In genomic region chr15:96353931-96354730, GRCh38 we compare ENCODE assay signal across 1 cellular context.
TF ChIP-seq lines count a peak whose summit lies in the region.

No MANE protein-coding gene starts in this region.

TF ChIP-seq in HEK293, 187 proteins besides CTCF, POLR2A, EP300 and RAD21 (continued from another document and continues in another):
- TF ChIP-seq, protein P1, sequence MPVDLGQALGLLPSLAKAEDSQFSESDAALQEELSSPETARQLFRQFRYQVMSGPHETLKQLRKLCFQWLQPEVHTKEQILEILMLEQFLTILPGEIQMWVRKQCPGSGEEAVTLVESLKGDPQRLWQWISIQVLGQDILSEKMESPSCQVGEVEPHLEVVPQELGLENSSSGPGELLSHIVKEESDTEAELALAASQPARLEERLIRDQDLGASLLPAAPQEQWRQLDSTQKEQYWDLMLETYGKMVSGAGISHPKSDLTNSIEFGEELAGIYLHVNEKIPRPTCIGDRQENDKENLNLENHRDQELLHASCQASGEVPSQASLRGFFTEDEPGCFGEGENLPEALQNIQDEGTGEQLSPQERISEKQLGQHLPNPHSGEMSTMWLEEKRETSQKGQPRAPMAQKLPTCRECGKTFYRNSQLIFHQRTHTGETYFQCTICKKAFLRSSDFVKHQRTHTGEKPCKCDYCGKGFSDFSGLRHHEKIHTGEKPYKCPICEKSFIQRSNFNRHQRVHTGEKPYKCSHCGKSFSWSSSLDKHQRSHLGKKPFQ (tag by site-specific recombination; IDR thresholded peaks at IDR 0.05), result no peak
- TF ChIP-seq ZXDB (tag by site-specific recombination; IDR thresholded peaks at IDR 0.05) (peak; percentile 27; the same call in 1 of the 2 replicates), ZBTB17 (tag by site-specific recombination; IDR thresholded peaks at IDR 0.05) (peak; percentile 48; the same call in 1 of the 2 replicates), ZBTB11 (tag by site-specific recombination; conservative IDR thresholded peaks at IDR 0.05; ENCODE audit: low read depth) (peak; percentile 77), ZNF785 (tag by site-specific recombination; IDR thresholded peaks at IDR 0.05) (peak; percentile 80), GLIS2 (tag by site-specific recombination; IDR thresholded peaks at IDR 0.05) (peak; percentile 75), ZNF664 (tag by site-specific recombination; IDR thresholded peaks at IDR 0.05) (no peak), ZNF16 (tag by site-specific recombination; IDR thresholded peaks at IDR 0.05; ENCODE audit: low read depth) (no peak), ZNF335 (tag by site-specific recombination; conservative IDR thresholded peaks at IDR 0.05) (peak; percentile 45; the same call in 1 of the 2 replicates), KLF1 (tag by site-specific recombination; IDR thresholded peaks at IDR 0.05) (0 out of 2 replicates have a peak, but pooled peaks have one; percentile 28), ZFP37 (tag by site-specific recombination; IDR thresholded peaks at IDR 0.05) (no peak), ZBTB1 (tag by site-specific recombination; IDR thresholded peaks at IDR 0.05) (no peak), ZNF433 (tag by site-specific recombination; IDR thresholded peaks at IDR 0.05; ENCODE audit: low read depth) (no peak), HOXA7 (CRISPR knock-in tag; IDR thresholded peaks at IDR 0.05; ENCODE audit: borderline replicate concordance) (no peak), HOXC10 (CRISPR knock-in tag; IDR thresholded peaks at IDR 0.05) (no peak), ZBTB26 (tag by site-specific recombination; optimal IDR thresholded peaks at IDR 0.05) (peak; percentile 73), GFI1B (tag by site-specific recombination; IDR thresholded peaks at IDR 0.05) (no peak), KLF16 (tag by site-specific recombination; IDR thresholded peaks at IDR 0.05) (0 out of 2 replicates have a peak, but pooled peaks have one; percentile 19), ZNF292 (tag by site-specific recombination; IDR thresholded peaks at IDR 0.05; ENCODE audit: borderline replicate concordance, low read depth) (no peak), ZNF146 (tag by site-specific recombination; IDR thresholded peaks at IDR 0.05) (no peak), ZNF580 (tag by site-specific recombination; IDR thresholded peaks at IDR 0.05) (0 out of 2 replicates have a peak, but pooled peaks have one; percentile 35), ZNF777 (tag by site-specific recombination; IDR thresholded peaks at IDR 0.05; ENCODE audit: borderline replicate concordance) (no peak; the same call in 1 of the 2 replicates), ZNF548 (tag by site-specific recombination; IDR thresholded peaks at IDR 0.05) (no peak), ZNF473 (tag by site-specific recombination; IDR thresholded peaks at IDR 0.05) (no peak), ZBTB8A (tag by site-specific recombination; IDR thresholded peaks at IDR 0.05) (peak; percentile 81), KLF8 (tag by site-specific recombination; IDR thresholded peaks at IDR 0.05) (peak; percentile 16; the same call in 1 of the 2 replicates), ZFHX2 (tag by site-specific recombination; conservative IDR thresholded peaks at IDR 0.05) (peak; percentile 95), YY1 (tag by site-specific recombination; IDR thresholded peaks at IDR 0.05) (no peak), ZNF157 (tag by site-specific recombination; IDR thresholded peaks at IDR 0.05) (no peak), ZSCAN18 (tag by site-specific recombination; IDR thresholded peaks at IDR 0.05) (no peak), ZIC2 (tag by site-specific recombination; IDR thresholded peaks at IDR 0.05) (peak; percentile 59), BCL11B (tag by site-specific recombination; IDR thresholded peaks at IDR 0.05; ENCODE audit: low read depth) (0 out of 2 replicates have a peak, but pooled peaks have one; percentile 17), ZNF518A (tag by site-specific recombination; conservative IDR thresholded peaks at IDR 0.05; ENCODE audit: low read depth) (no peak), ZNF221 (tag by site-specific recombination; IDR thresholded peaks at IDR 0.05; ENCODE audit: borderline replicate concordance) (no peak), ZNF112 (tag by site-specific recombination; IDR thresholded peaks at IDR 0.05) (no peak), FEZF1 (tag by site-specific recombination; IDR thresholded peaks at IDR 0.05) (no peak), ZNF610 (tag by site-specific recombination; IDR thresholded peaks at IDR 0.05; ENCODE audit: borderline replicate concordance) (no peak), ZNF704 (tag by site-specific recombination; IDR thresholded peaks at IDR 0.05) (no peak), EGR2 (tag by site-specific recombination; IDR thresholded peaks at IDR 0.05; ENCODE audit: low read depth) (peak; percentile 92), ZSCAN30 (tag by site-specific recombination; IDR thresholded peaks at IDR 0.05) (no peak)
- TF ChIP-seq, protein P2, sequence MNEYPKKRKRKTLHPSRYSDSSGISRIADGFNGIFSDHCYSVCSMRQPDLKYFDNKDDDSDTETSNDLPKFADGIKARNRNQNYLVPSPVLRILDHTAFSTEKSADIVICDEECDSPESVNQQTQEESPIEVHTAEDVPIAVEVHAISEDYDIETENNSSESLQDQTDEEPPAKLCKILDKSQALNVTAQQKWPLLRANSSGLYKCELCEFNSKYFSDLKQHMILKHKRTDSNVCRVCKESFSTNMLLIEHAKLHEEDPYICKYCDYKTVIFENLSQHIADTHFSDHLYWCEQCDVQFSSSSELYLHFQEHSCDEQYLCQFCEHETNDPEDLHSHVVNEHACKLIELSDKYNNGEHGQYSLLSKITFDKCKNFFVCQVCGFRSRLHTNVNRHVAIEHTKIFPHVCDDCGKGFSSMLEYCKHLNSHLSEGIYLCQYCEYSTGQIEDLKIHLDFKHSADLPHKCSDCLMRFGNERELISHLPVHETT (tag by site-specific recombination; IDR thresholded peaks at IDR 0.05), result no peak
- TF ChIP-seq, protein P3, sequence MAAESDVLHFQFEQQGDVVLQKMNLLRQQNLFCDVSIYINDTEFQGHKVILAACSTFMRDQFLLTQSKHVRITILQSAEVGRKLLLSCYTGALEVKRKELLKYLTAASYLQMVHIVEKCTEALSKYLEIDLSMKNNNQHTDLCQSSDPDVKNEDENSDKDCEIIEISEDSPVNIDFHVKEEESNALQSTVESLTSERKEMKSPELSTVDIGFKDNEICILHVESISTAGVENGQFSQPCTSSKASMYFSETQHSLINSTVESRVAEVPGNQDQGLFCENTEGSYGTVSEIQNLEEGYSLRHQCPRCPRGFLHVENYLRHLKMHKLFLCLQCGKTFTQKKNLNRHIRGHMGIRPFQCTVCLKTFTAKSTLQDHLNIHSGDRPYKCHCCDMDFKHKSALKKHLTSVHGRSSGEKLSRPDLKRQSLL (tag by site-specific recombination; IDR thresholded peaks at IDR 0.05), result no peak
- TF ChIP-seq, protein P4, sequence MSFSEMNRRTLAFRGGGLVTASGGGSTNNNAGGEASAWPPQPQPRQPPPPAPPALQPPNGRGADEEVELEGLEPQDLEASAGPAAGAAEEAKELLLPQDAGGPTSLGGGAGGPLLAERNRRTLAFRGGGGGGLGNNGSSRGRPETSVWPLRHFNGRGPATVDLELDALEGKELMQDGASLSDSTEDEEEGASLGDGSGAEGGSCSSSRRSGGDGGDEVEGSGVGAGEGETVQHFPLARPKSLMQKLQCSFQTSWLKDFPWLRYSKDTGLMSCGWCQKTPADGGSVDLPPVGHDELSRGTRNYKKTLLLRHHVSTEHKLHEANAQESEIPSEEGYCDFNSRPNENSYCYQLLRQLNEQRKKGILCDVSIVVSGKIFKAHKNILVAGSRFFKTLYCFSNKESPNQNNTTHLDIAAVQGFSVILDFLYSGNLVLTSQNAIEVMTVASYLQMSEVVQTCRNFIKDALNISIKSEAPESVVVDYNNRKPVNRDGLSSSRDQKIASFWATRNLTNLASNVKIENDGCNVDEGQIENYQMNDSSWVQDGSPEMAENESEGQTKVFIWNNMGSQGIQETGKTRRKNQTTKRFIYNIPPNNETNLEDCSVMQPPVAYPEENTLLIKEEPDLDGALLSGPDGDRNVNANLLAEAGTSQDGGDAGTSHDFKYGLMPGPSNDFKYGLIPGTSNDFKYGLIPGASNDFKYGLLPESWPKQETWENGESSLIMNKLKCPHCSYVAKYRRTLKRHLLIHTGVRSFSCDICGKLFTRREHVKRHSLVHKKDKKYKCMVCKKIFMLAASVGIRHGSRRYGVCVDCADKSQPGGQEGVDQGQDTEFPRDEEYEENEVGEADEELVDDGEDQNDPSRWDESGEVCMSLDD (tag by site-specific recombination; IDR thresholded peaks at IDR 0.05), result 0 out of 2 replicates have a peak, but pooled peaks have one; percentile 12
